22 cellular contexts compared by ENCODE assay signal in genomic region chr2:169955940-169956339, GRCh38.
DNase-seq lines count a peak whose midpoint lies in the region; ATAC-seq, FAIRE-seq and TF ChIP-seq lines count a peak whose summit lies in the region.
"Had no signal": no experiment of that assay in that cellular context is flagged by ENCODE, and none has a peak within 500 bp of the region (broad histone marks: within the 10 kb centered on the region; RNA-seq: fewer than 3 reads in every experiment).

No MANE protein-coding gene starts in this region.

- H2BK5ac ChIP-seq in H1 (ENCODE audit: low read depth, low read length), result no peak overlapping the region

- no peaks in the 10 kb centered on the region for H3K9me3 ChIP-seq in H1 (ENCODE audit: insufficient read depth in 2 of 2, low read depth in 1 of 2, low read length in 1 of 2)
- H3K9me3 ChIP-seq: BE2C, Caco-2 had no signal

- no peak overlapping the region for H3K14ac ChIP-seq in H1 (ENCODE audit: insufficient read length)

- no peak for TF ChIP-seq EP300 in H1 (IDR thresholded peaks at IDR 0.05; ENCODE audit: borderline replicate concordance in 1 of 2, low read depth in 2 of 2, low read length in 2 of 2)

- no peak overlapping the region for H3K23ac ChIP-seq in H1 (ENCODE audit: insufficient read length)

- H2BK15ac ChIP-seq in H1 (ENCODE audit: low read length), result no peak overlapping the region

- H4K20me1 ChIP-seq in H1 (replicated peaks in 1 of 2; ENCODE audit: control insufficient read depth in 1 of 2, insufficient read depth in 2 of 2, low read length in 2 of 2), result no peaks in the 10 kb centered on the region

- 0 out of 2 replicates have a peak overlapping the region, but pooled peaks have one; percentile 22 for H3K27ac Mint-ChIP-seq in HFFc6
- H3K27ac Mint-ChIP-seq in WTC11, result peak overlapping the region; percentile 20
- H3K27ac Mint-ChIP-seq: CD4-positive, alpha-beta T cell; IgD-negative memory B cell had no signal

- no peak overlapping the region for H3K4ac ChIP-seq in H1 (replicated peaks; ENCODE audit: insufficient read length, low read depth, low read length)

- FAIRE-seq in H1 (lab: Jason Lieb, UNC), result no peak
- FAIRE-seq: A204.1, D721Med, GM12892, HTR-8/SVneo had no signal

- no peak overlapping the region for H2BK120ac ChIP-seq in H1 (replicated peaks; ENCODE audit: low read depth, low read length)

- DNase-seq in HFFc6, result no peak
- no peak for DNase-seq in WTC11 (ENCODE audit: low spot score)
- no peak for DNase-seq in H1 (ENCODE audit: low read depth in 1 of 2, low spot score in 2 of 2)
- DNase-seq in CD1c-positive myeloid dendritic cell (ENCODE audit: extremely low spot score), result no peak
- DNase-seq: ACHN; BE2C; C1 segment of cervical spinal cord; Caco-2; CD4-positive, alpha-beta T cell; DMS79; GF-D8; GOT3; H9; Karpas-422; KBM-7 had no signal

- H3K36me3 Mint-ChIP-seq in HFFc6 (ENCODE audit: low read depth) (peaks cover 21% of the 10 kb centered on the region), WTC11 (peaks cover 5% of the 10 kb centered on the region)

- H3K9ac ChIP-seq in H1 (replicated peaks in 1 of 4; ENCODE audit: extremely low read depth in 1 of 4, low read depth in 3 of 4, low read length in 3 of 4), result no peak overlapping the region

- no peak overlapping the region for H2BK20ac ChIP-seq in H1 (ENCODE audit: low read length)

- H2AFZ ChIP-seq in H1 (ENCODE audit: low read length), result no peak overlapping the region

- H2AK5ac ChIP-seq in H1 (ENCODE audit: low read depth, low read length), result no peak overlapping the region

- H3K4me1 ChIP-seq in H1 (replicated peaks in 1 of 4; ENCODE audit: control insufficient read depth in 3 of 4, insufficient read depth in 4 of 4, low read length in 3 of 4), result no peaks in the 10 kb centered on the region
- H3K4me1 ChIP-seq: BE2C, Caco-2 had no signal

- H2BK12ac ChIP-seq in H1 (ENCODE audit: low read depth, low read length), result no peak overlapping the region

- H3K4me3 Mint-ChIP-seq in HFFc6, result no peak overlapping the region
- no peak overlapping the region for H3K4me3 Mint-ChIP-seq in WTC11
- H3K4me3 Mint-ChIP-seq: CD4-positive, alpha-beta T cell; H9; IgD-negative memory B cell had no signal

- no peak overlapping the region for H3K18ac ChIP-seq in H1 (ENCODE audit: extremely low read depth, low read length)

- POLR2A ChIA-PET in WTC11 (lab: Charles Lee), result no interaction called here
- POLR2A ChIA-PET in H1 (lab: Charles Lee; ENCODE audit: partially characterized antibody), result no interaction called here

- no peaks in the 10 kb centered on the region for H3K27me3 ChIP-seq in H1 (replicated peaks in 1 of 4; ENCODE audit: control insufficient read depth in 3 of 4, extremely low read depth in 1 of 4, insufficient read depth in 3 of 4, low read length in 3 of 4)
- H3K27me3 ChIP-seq: BE2C had no signal

- H3K9me3 Mint-ChIP-seq in HFFc6 (no peaks in the 10 kb centered on the region), WTC11 (peaks cover 5% of the 10 kb centered on the region)
- H3K9me3 Mint-ChIP-seq: CD4-positive, alpha-beta T cell; H9 had no signal

- H3K36me3 ChIP-seq in H1 (ENCODE audit: control insufficient read depth in 2 of 4, insufficient read depth in 4 of 4, low read length in 3 of 4), result peaks cover 0 to 4% (median 0%) of the 10 kb centered on the region in 4 experiments; a peak in 1 of 8 replicates

- H3K4me1 Mint-ChIP-seq in HFFc6 (ENCODE audit: low read depth), result peaks cover 18% of the 10 kb centered on the region
- no peaks in the 10 kb centered on the region for H3K4me1 Mint-ChIP-seq in WTC11
- H3K4me1 Mint-ChIP-seq: IgD-negative memory B cell had no signal

- ATAC-seq in WTC11, result no peak
- ATAC-seq in HG03159 (IDR thresholded peaks at IDR 0.05; ENCODE audit: unreplicated experiment), result no peak
- no peak for ATAC-seq in GM18505 (IDR thresholded peaks at IDR 0.05; ENCODE audit: unreplicated experiment)

- no peak overlapping the region for H3K27ac ChIP-seq in H1 (ENCODE audit: low read depth, low read length)

- no peak overlapping the region for H4K91ac ChIP-seq in H1 (replicated peaks; ENCODE audit: insufficient read length, low read length)

- no peak overlapping the region for H3K4me3 ChIP-seq in H1 (ENCODE audit: extremely low read depth in 1 of 4, insufficient read depth in 2 of 4, low read depth in 3 of 4, low read length in 4 of 4)

- TF ChIP-seq POLR2A in H1 (IDR thresholded peaks at IDR 0.05; ENCODE audit: control extremely low read depth in 1 of 2, low read depth in 2 of 2, low read length in 2 of 2) (no peak), GM18505 (IDR thresholded peaks at IDR 0.05; ENCODE audit: borderline replicate concordance, extremely low read depth, insufficient read depth, insufficient read length) (no peak)

- no peak overlapping the region for H4K5ac ChIP-seq in H1 (ENCODE audit: insufficient read length, low read depth, low read length)

- CTCF ChIA-PET in WTC11 (lab: Charles Lee) (no interaction called here), H1 (lab: Charles Lee; ENCODE audit: partially characterized antibody) (no interaction called here)

- TF ChIP-seq RAD21 in H1 (IDR thresholded peaks at IDR 0.05 in 1 of 2, conservative IDR thresholded peaks at IDR 0.05 in 1 of 2; ENCODE audit: low read depth in 2 of 2, low read length in 2 of 2), result no peak

- H3K79me1 ChIP-seq in H1 (ENCODE audit: low read depth, low read length), result no peaks in the 10 kb centered on the region

- H3K27me3 Mint-ChIP-seq in HFFc6 (ENCODE audit: insufficient read depth) (no peaks in the 10 kb centered on the region; the same call in 1 of the 2 replicates), WTC11 (ENCODE audit: low read depth) (no peaks in the 10 kb centered on the region)
- H3K27me3 Mint-ChIP-seq: CD4-positive, alpha-beta T cell; IgD-negative memory B cell had no signal

- H3K4me2 ChIP-seq in H1 (ENCODE audit: insufficient read depth in 1 of 2, low read depth in 2 of 2, low read length in 2 of 2), result no peak overlapping the region

- H3K23me2 ChIP-seq in H1 (ENCODE audit: low read depth, low read length), result no peaks in the 10 kb centered on the region

- H3K79me2 ChIP-seq in H1 (ENCODE audit: control insufficient read depth in 1 of 2, insufficient read depth in 2 of 2, low read length in 2 of 2), result no peaks in the 10 kb centered on the region

- H4K8ac ChIP-seq in H1 (ENCODE audit: extremely low read depth, insufficient read depth, low read length), result no peak overlapping the region

- H3K56ac ChIP-seq in H1 (replicated peaks; ENCODE audit: insufficient read length, low read depth, low read length), result peak overlapping the region; percentile 12

- TF ChIP-seq CTCF in HFFc6 (IDR thresholded peaks at IDR 0.05), result no peak
- TF ChIP-seq CTCF in WTC11 (IDR thresholded peaks at IDR 0.05), result no peak
- TF ChIP-seq CTCF in H1 (IDR thresholded peaks at IDR 0.05; ENCODE audit: control extremely low read depth in 1 of 3, insufficient read depth in 1 of 3, low read depth in 1 of 3, low read length in 3 of 3), result no peak

TF ChIP-seq in WTC11, 78 proteins besides CTCF, POLR2A, EP300 and RAD21 (continues in another document):
- TF ChIP-seq ZNF416 (CRISPR knock-in tag; IDR thresholded peaks at IDR 0.05) (no peak), ATF6 (CRISPR knock-in tag; IDR thresholded peaks at IDR 0.05) (no peak), ESRRA (CRISPR knock-in tag; IDR thresholded peaks at IDR 0.05; ENCODE audit: borderline replicate concordance) (no peak), TEAD1 (CRISPR knock-in tag; IDR thresholded peaks at IDR 0.05) (no peak), MAX (CRISPR knock-in tag; IDR thresholded peaks at IDR 0.05) (no peak), ZNF317 (CRISPR knock-in tag; IDR thresholded peaks at IDR 0.05; ENCODE audit: borderline replicate concordance, low read depth) (no peak)

TF ChIP-seq in H1, 55 proteins besides CTCF, POLR2A, EP300 and RAD21 (continues in another document):
- no peak for TF ChIP-seq YY1 (IDR thresholded peaks at IDR 0.05; ENCODE audit: low read depth, low read length)
